ENCODE assay signal across 8 cellular contexts in the genomic region with DNA sequence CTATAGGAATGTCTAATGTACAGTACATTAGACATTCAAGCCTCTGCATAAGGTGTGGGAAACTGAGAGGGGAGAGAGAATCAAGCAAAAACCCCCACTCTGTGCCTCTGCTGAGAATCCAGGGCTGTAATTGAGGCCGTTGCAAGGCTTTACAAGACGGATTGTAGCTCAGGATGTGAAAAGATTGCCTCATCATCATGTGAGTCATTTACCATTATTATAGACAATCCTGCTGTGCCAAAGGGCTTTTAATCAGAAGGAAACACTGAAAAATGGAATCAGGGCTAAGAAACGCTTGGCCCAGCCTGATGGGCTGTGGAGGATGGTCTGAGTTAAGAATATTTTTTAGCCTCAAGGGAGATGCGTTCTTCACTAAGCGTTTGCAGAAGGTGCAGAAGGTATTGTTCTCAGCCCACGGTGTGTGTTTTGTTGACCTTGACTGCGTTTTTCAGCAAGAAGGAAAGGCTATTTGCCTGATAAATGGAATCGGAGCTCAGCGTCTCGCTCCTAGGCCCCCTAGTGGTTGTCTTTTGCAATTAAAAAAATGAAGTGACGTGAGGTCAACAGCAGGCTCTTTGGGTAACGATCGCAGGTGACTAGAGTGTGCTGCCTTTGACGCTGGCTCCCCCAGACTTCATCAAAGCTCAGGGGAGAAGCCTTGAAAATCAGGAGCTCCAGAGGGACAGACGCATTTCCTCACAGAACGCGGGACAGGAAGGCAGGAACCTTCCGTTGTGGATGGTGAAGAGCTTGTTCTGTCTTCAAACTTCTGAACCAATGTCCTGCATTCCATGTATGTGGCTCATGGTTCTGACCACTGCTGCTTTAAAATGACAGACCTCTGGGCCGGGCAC. TPM values are rescaled to one million over a fixed set of nuclear protein-coding genes. Genes with fewer than 3 reads are reported as not detected.
DNase-seq lines count a peak whose midpoint lies in the region; ATAC-seq, FAIRE-seq and TF ChIP-seq lines count a peak whose summit lies in the region.

No MANE protein-coding gene starts in this region.

- BruUV-seq in endothelial cell of umbilical vein (replicated peaks; lab: Mats Ljungman, UMichigan), result TSS peak; percentile 94

- peak overlapping the region; percentile 88 for H3K4me2 ChIP-seq in endothelial cell of umbilical vein (ENCODE audit: insufficient read depth, low read length)

- H3K4me1 ChIP-seq in endothelial cell of umbilical vein (ENCODE audit: control insufficient read depth, extremely low read depth, insufficient read depth, low read length) (peaks cover 15% of the 10 kb centered on the region), muscle layer of duodenum (ENCODE audit: control insufficient read depth in 1 of 2, insufficient read depth in 2 of 2, low read length in 2 of 2) (peaks cover 0 to 11% of the 10 kb centered on the region in 2 donors)

- H3K9me3 ChIP-seq in endothelial cell of umbilical vein (replicated peaks; ENCODE audit: control insufficient read depth, insufficient read depth, low read length), result no peaks in the 10 kb centered on the region
- no peaks in the 10 kb centered on the region for H3K9me3 ChIP-seq in muscle layer of duodenum (ENCODE audit: control insufficient read depth in 1 of 2, low read length in 2 of 2)

- no peaks in the 10 kb centered on the region for H3K9me1 ChIP-seq in endothelial cell of umbilical vein (replicated peaks; ENCODE audit: control insufficient read depth, extremely low read depth, insufficient read depth, low read length)

- TF ChIP-seq CTCF in endothelial cell of umbilical vein (IDR thresholded peaks at IDR 0.05; ENCODE audit: extremely low read depth in 1 of 2, insufficient read depth in 1 of 2, low read depth in 1 of 2, low read length in 2 of 2), result peak; percentile 76 to 83

- H3K9ac ChIP-seq in endothelial cell of umbilical vein (replicated peaks; ENCODE audit: extremely low read depth, insufficient read depth, low read length), result peak overlapping the region; percentile 96

- peak; percentile 96 for FAIRE-seq in endothelial cell of umbilical vein (lab: Jason Lieb, UNC)

- peak overlapping the region; percentile 72 for H2AFZ ChIP-seq in endothelial cell of umbilical vein (ENCODE audit: low read depth, low read length)

- no peaks in the 10 kb centered on the region for H4K20me1 ChIP-seq in endothelial cell of umbilical vein (replicated peaks; ENCODE audit: control insufficient read depth, extremely low read depth, insufficient read depth, low read length)

- H3K27ac ChIP-seq in endothelial cell of umbilical vein (ENCODE audit: insufficient read depth, low read depth, low read length) (peak overlapping the region; percentile 95), muscle layer of duodenum (ENCODE audit: low read length) (peak overlapping the region; percentile 76), substantia nigra (ENCODE audit: low read depth, low read length, poor library complexity, severe bottlenecking) (peak overlapping the region; percentile 22)

- dilution Hi-C loops in endothelial cell of umbilical vein (cut with MboI; ENCODE audit: extremely low pct_ligation_motif_present, low sequenced_read_pairs), result no loop called here

- H3K27me3 ChIP-seq in endothelial cell of umbilical vein (ENCODE audit: control insufficient read depth in 2 of 2, insufficient read depth in 2 of 2, low read length in 2 of 2), result no peaks in the 10 kb centered on the region
- H3K27me3 ChIP-seq in muscle layer of duodenum (ENCODE audit: low read depth, low read length), result no peaks in the 10 kb centered on the region

- ATAC-seq in HG03575 (IDR thresholded peaks at IDR 0.05; ENCODE audit: extremely low read depth, insufficient number of reproducible peaks, low FRiP score, unreplicated experiment), result peak; percentile 10

- H3K36me3 ChIP-seq in endothelial cell of umbilical vein (ENCODE audit: control insufficient read depth in 2 of 2, extremely low read depth in 1 of 2, insufficient read depth in 2 of 2, low read length in 2 of 2) (no peaks in the 10 kb centered on the region), muscle layer of duodenum (ENCODE audit: control insufficient read depth in 1 of 2, insufficient read depth in 2 of 2, low read length in 2 of 2) (peaks cover 0 to 5% of the 10 kb centered on the region in 2 donors)

- intact Hi-C loops in endothelial cell of umbilical vein (cut with micrococcal nuclease), result loop anchor here (1.0 to 5.0 kb wide), 6 partner anchors 62 to 790 kb away; partner anchors contain the start of genes UBE2K and UGDH

- CTCF ChIA-PET in endothelial cell of umbilical vein (lab: Charles Lee), result interaction anchor here (0.7 to 2.6 kb wide), 45 partner anchors 9 to 848 kb away, joined by 3 to 135 read pairs (median 5); partner anchors contain the start of genes CHRNA9 and N4BP2

- H3K4me3 ChIP-seq in endothelial cell of umbilical vein (replicated peaks in 1 of 3; ENCODE audit: insufficient read depth in 1 of 3, low read depth in 1 of 3, low read length in 3 of 3) (peak overlapping the region in 2 of 3 experiments; percentile 7 to 49), muscle layer of duodenum (ENCODE audit: low read depth in 1 of 2, low read length in 2 of 2) (peak overlapping the region; percentile 47 to 51)

- DNase-seq in activated gamma-delta T cell treated with Interleukin-2 at 50 U/mL for 16 hours (peak; percentile 55), activated gamma-delta T cell (lab: John Stamatoyannopoulos, UW) (no peak), endothelial cell of umbilical vein (ENCODE audit: low read depth, low spot score) (peak; percentile 95), substantia nigra (lab: John Stamatoyannopoulos, UW) (no peak), NCI-H2107 (lab: John Stamatoyannopoulos, UW) (no peak)
- DNase-seq in activated CD4-positive, alpha-beta T cell treated with anti-CD3 and anti-CD28 coated beads, Interleukin-2, amount 50 U/mL, for 24 hours (ENCODE audit: low read depth in 1 of 2, low spot score in 1 of 2), result peak; percentile 34 to 59

- TF ChIP-seq POLR2A in endothelial cell of umbilical vein (IDR thresholded peaks at IDR 0.05; ENCODE audit: low read depth, low read length), result no peak

- no peaks in the 10 kb centered on the region for H3K79me2 ChIP-seq in endothelial cell of umbilical vein (ENCODE audit: control insufficient read depth, insufficient read depth, low read length)

- POLR2A ChIA-PET in endothelial cell of umbilical vein (lab: Charles Lee), result interaction anchor here (0.7 to 1.8 kb wide), 4 partner anchors 8 to 790 kb away, joined by 3 to 5 read pairs (median 4); partner anchors contain the start of genes N4BP2 and UGDH

TF ChIP-seq in endothelial cell of umbilical vein, 7 proteins besides CTCF, POLR2A, EP300 and RAD21:
- TF ChIP-seq, protein P1, sequence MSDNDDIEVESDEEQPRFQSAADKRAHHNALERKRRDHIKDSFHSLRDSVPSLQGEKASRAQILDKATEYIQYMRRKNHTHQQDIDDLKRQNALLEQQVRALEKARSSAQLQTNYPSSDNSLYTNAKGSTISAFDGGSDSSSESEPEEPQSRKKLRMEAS (IDR thresholded peaks at IDR 0.05; ENCODE audit: insufficient read depth, insufficient read length), result no peak
- no peak for TF ChIP-seq MYC (IDR thresholded peaks at IDR 0.05; ENCODE audit: low read depth, low read length)
- no peak for TF ChIP-seq EZH2 (IDR thresholded peaks at IDR 0.05; ENCODE audit: borderline replicate concordance, low read depth, low read length, severe bottlenecking)
- TF ChIP-seq POLR2AphosphoS5 (IDR thresholded peaks at IDR 0.05; ENCODE audit: insufficient read depth, low read depth, low read length), result no peak
- TF ChIP-seq GATA2 (IDR thresholded peaks at IDR 0.05; ENCODE audit: insufficient read depth, insufficient read length, low read depth, low read length), result peak; percentile 21
- TF ChIP-seq FOS (IDR thresholded peaks at IDR 0.05; ENCODE audit: borderline replicate concordance, insufficient read depth, low read length), result peak; percentile 82
- TF ChIP-seq JUN (IDR thresholded peaks at IDR 0.05; ENCODE audit: borderline replicate concordance, insufficient read depth, insufficient read length, low read depth), result peak; percentile 91
TF ChIP-seq in endothelial cell of umbilical vein: peak in this region for 3.

RNA-seq across cellular contexts. Expression of gene CHRNA9, which starts 18.1 kb away (rescaled TPM):
- not detected in 2 replicates for total RNA-seq in endothelial cell of umbilical vein
- polyA plus RNA-seq in endothelial cell of umbilical vein, result not detected in 2 replicates
- not detected in 2 replicates for polyA plus RNA-seq in endothelial cell of umbilical vein (2011; cell fraction: cytosol; rRNA removed)
- polyA plus RNA-seq in endothelial cell of umbilical vein (2011; cell fraction: nucleus; rRNA removed), result not detected in 2 replicates
- not detected in 2 replicates for polyA plus RNA-seq in endothelial cell of umbilical vein (2012)
- not detected in 2 replicates for polyA minus RNA-seq in endothelial cell of umbilical vein
- polyA minus RNA-seq in endothelial cell of umbilical vein (2011; cell fraction: cytosol; rRNA and poly(A)+ RNA removed), result 32.4 TPM
- polyA minus RNA-seq in endothelial cell of umbilical vein (2011; cell fraction: nucleus; rRNA and poly(A)+ RNA removed), result not detected in 2 replicates

Comparison
In these comparisons a context has a peak if more than half of its experiments do, and no peak if none do; other contexts are left out.
1. DNase-seq: peak in activated gamma-delta T cell treated with Interleukin-2 at 50 U/mL for 16 hours (single experiment), activated CD4-positive, alpha-beta T cell treated with anti-CD3 and anti-CD28 coated beads, Interleukin-2, amount 50 U/mL, for 24 hours (2 of 2) and endothelial cell of umbilical vein (single experiment); none in activated gamma-delta T cell (single experiment), substantia nigra (0 of 49) and NCI-H2107 (single experiment).
2. H3K27ac ChIP-seq: peak in every context shown above with its lines; median percentile 95 in endothelial cell of umbilical vein; 76 in muscle layer of duodenum; 22 in substantia nigra.